ENCODE assay signal across 8 cellular contexts in the genomic region with DNA sequence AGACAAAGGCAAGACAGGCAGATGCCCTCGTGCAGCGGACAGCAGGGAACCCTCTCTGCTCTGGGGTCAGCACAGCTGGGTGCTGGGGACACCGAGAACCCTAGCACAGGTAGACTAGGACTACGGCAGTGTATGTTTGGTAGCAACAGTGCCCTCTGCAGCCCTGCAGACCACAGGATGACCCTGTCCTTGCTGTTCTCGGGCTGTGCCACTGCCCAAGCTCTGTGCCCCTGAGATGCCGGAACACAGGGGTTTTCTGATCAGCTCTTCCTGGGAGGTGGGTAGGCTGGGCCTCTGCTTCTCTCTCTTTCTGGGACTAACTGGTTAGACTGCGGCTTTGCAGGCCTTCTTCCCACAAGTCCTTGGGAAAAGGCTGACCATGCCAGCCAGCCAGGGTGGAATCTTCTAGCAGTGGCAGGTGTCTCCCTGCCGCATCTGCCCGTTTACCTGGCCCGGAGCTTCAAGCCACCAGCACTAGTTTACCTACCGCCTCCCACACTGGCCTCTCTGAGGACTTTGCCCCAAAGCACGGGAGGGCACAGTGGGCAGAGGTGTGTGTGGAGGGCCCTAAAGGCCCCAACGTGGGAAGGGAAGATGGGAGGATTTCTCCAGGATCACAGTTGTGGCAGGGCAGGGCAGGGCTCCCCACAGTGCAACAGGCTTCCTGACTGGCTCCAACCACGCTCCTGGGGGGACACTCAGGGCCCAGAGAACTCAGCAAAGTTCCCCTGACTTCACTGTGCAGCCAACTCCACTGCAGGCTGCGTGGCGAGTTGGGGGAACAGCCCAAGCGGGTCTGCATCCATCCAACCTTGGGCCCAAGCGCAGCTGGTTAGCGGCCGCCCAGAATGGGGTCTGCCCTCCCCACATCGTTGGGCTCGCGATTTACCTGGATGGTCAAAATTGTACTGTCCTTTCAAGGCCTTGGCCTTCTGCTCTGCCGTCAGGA. TPM values are rescaled to one million over a fixed set of nuclear protein-coding genes. Genes with fewer than 3 reads are reported as not detected.
DNase-seq lines count a peak whose midpoint lies in the region; TF ChIP-seq lines count a peak whose summit lies in the region.

No MANE protein-coding gene starts in this region.

- H3K36me3 Mint-ChIP-seq in activated CD4-positive, alpha-beta memory T cell treated with anti-CD3 and anti-CD28 coated beads for 36 hours = peaks cover 27% of the 10 kb centered on the region

- H3K27me3 ChIP-seq in iPS-15b (ENCODE audit: control insufficient read depth, insufficient read depth, low read length) = no peaks in the 10 kb centered on the region
- H3K27me3 ChIP-seq in spleen (replicated peaks in 1 of 7) = no peaks in the 10 kb centered on the region

- H3K27ac ChIP-seq in spleen = peak overlapping the region in 5 of 8 donors; percentile 82 to 93 (median 88)

- H3K4me3 Mint-ChIP-seq in activated CD4-positive, alpha-beta memory T cell treated with anti-CD3 and anti-CD28 coated beads for 36 hours = peak overlapping the region; percentile 81

- no peak for TF ChIP-seq POLR2A in spleen (IDR thresholded peaks at IDR 0.05)

- 59 to 78% (median 72%) methylated on average over 14 to 24 of the region's 24 CpGs for WGBS in spleen, 5 donors

- H3K27ac Mint-ChIP-seq in activated CD4-positive, alpha-beta memory T cell treated with anti-CD3 and anti-CD28 coated beads for 36 hours = peak overlapping the region; percentile 45

- intact Hi-C loops in activated CD4-positive, alpha-beta memory T cell treated with anti-CD3 and anti-CD28 coated beads for 36 hours (cut with micrococcal nuclease) = loop anchor here (2.0 kb wide), 1 partner anchor 27 kb away; the partner anchor contains the start of gene POMT1
- intact Hi-C loops in spleen (cut with DNase I; ENCODE audit: low total_unique reads) = no loop called here

- H3K9me3 ChIP-seq in iPS-15b (ENCODE audit: control insufficient read depth, insufficient read depth, low read length) = no peaks in the 10 kb centered on the region
- H3K9me3 ChIP-seq in spleen = no peaks in the 10 kb centered on the region

- H3K4me1 ChIP-seq in iPS-15b (ENCODE audit: control insufficient read depth, insufficient read depth, low read length) = peaks cover 2% of the 10 kb centered on the region
- peaks cover 10 to 42% (median 27%) of the 10 kb centered on the region in 6 donors for H3K4me1 ChIP-seq in spleen

- peak overlapping the region; percentile 63 for H3K4me3 ChIP-seq in HFF-Myc (replicated peaks; ENCODE audit: low read depth, low read length)
- peak overlapping the region; percentile 84 for H3K4me3 ChIP-seq in iPS-15b (ENCODE audit: low read depth, low read length)
- H3K4me3 ChIP-seq in spleen = peak overlapping the region; percentile 78 to 99 (median 96)

- H3K9ac ChIP-seq in iPS-15b (ENCODE audit: low read depth, low read length) = peak overlapping the region; percentile 71

- CTCF ChIA-PET in activated CD4-positive, alpha-beta memory T cell treated with anti-CD3 and anti-CD28 coated beads for 36 hours (lab: Charles Lee) = no interaction called here

- H3K4me1 Mint-ChIP-seq in activated CD4-positive, alpha-beta memory T cell treated with anti-CD3 and anti-CD28 coated beads for 36 hours (ENCODE audit: low read depth) = peaks cover 20% of the 10 kb centered on the region

- POLR2A ChIA-PET in activated CD4-positive, alpha-beta memory T cell treated with anti-CD3 and anti-CD28 coated beads for 36 hours (lab: Charles Lee) = interaction anchor here (0.6 kb wide), 1 partner anchor 288 kb away, joined by 3 read pairs; no protein-coding TSS in a partner anchor

- DNase-seq in HFF-Myc (ENCODE audit: extremely low read depth, low read depth) (no peak), spleen (no peak), CD1c-positive myeloid dendritic cell (ENCODE audit: extremely low spot score) (no peak), AG08395 (ENCODE audit: low spot score) (no peak), ureter (ENCODE audit: low spot score) (no peak), mucosa of gallbladder (ENCODE audit: low spot score) (no peak)
- DNase-seq in activated CD4-positive, alpha-beta memory T cell treated with anti-CD3 and anti-CD28 coated beads for 36 hours = no peak

- no peaks in the 10 kb centered on the region for H3K9me3 Mint-ChIP-seq in activated CD4-positive, alpha-beta memory T cell treated with anti-CD3 and anti-CD28 coated beads for 36 hours

- H3K36me3 ChIP-seq in iPS-15b (ENCODE audit: control insufficient read depth, insufficient read depth, low read length) (peaks cover 34% of the 10 kb centered on the region), spleen (peaks cover 0 to 52% (median 46%) of the 10 kb centered on the region in 6 donors)

- TF ChIP-seq CTCF in HFF-Myc (IDR thresholded peaks at IDR 0.05; ENCODE audit: low read depth, low read length, missing control alignments) (no peak), spleen (IDR thresholded peaks at IDR 0.05 in 8 of 11, conservative IDR thresholded peaks at IDR 0.05 in 3 of 11) (no peak)

- no peaks in the 10 kb centered on the region for H3K27me3 Mint-ChIP-seq in activated CD4-positive, alpha-beta memory T cell treated with anti-CD3 and anti-CD28 coated beads for 36 hours

RNA-seq across cellular contexts. Expression of gene UCK1, which starts 1.2 kb away (rescaled TPM):
- total RNA-seq in activated CD4-positive, alpha-beta memory T cell treated with anti-CD3 and anti-CD28 coated beads for 36 hours = 10 to 100 TPM; 15.7 to 18.6 TPM
- 10 to 100 TPM; 20.3 to 32.9 (median 25.0) TPM for total RNA-seq in spleen
- 10 to 100 TPM; 21.1 to 24.2 (median 21.5) TPM for polyA plus RNA-seq in spleen
- total RNA-seq in ureter = 20.4 TPM
- total RNA-seq in mucosa of gallbladder = 38.3 TPM

RNA-seq across cellular contexts. Expression of gene PRRT1B, which starts 15.5 kb away (rescaled TPM):
- total RNA-seq in activated CD4-positive, alpha-beta memory T cell treated with anti-CD3 and anti-CD28 coated beads for 36 hours = not detected
- total RNA-seq in spleen = not detected
- not detected for polyA plus RNA-seq in spleen
- total RNA-seq in ureter = not detected
- 11.1 TPM for total RNA-seq in mucosa of gallbladder

RNA-seq across cellular contexts. Expression of gene POMT1, which starts 27.2 kb away (rescaled TPM):
- 10 to 100 TPM; 42.8 to 43.2 TPM for total RNA-seq in activated CD4-positive, alpha-beta memory T cell treated with anti-CD3 and anti-CD28 coated beads for 36 hours
- 10 to 100 TPM; 24.5 to 45.8 (median 30.0) TPM for total RNA-seq in spleen
- 10 to 100 TPM; 20.4 to 66.5 (median 47.5) TPM for polyA plus RNA-seq in spleen
- total RNA-seq in ureter = 26.5 TPM
- 43.9 TPM for total RNA-seq in mucosa of gallbladder

Comparison
In these comparisons a context has a peak if more than half of its experiments do, and no peak if none do; other contexts are left out.
1. RNA of gene PRRT1B, which starts 15.5 kb away (total RNA-seq): 11.1 TPM in mucosa of gallbladder (single experiment); not detected in activated CD4-positive, alpha-beta memory T cell treated with anti-CD3 and anti-CD28 coated beads for 36 hours, not detected in spleen and not detected in ureter (single experiment); every median in the first group is over 10 times any median in the second.
2. Peak in every context shown above with its lines, with median percentiles within 50 percentile points of each other: H3K4me3 ChIP-seq.